22 cellular contexts compared by ENCODE assay signal in genomic region chr2:44932564-44933392, GRCh38. TPM values are rescaled to one million over a fixed set of nuclear protein-coding genes. Genes with fewer than 3 reads are reported as not detected.
DNase-seq lines count a peak whose midpoint lies in the region; ATAC-seq, FAIRE-seq and TF ChIP-seq lines count a peak whose summit lies in the region.
"Had no signal": no experiment of that assay in that cellular context is flagged by ENCODE, and none has a peak within 500 bp of the region (broad histone marks: within the 10 kb centered on the region; RNA-seq: fewer than 3 reads in every experiment).

No MANE protein-coding gene starts in this region.

- H3K4me3 ChIP-seq in astrocyte (ENCODE audit: insufficient read depth, low read depth, low read length) (no peak overlapping the region), ascending aorta (no peak overlapping the region), MG63 (no peak overlapping the region)
- H3K4me3 ChIP-seq: dorsolateral prefrontal cortex, tibial artery had no signal

- H3K9ac ChIP-seq in astrocyte (ENCODE audit: low read length): no peak overlapping the region
- H3K9ac ChIP-seq: SK-N-SH had no signal

- peaks cover 9% of the 10 kb centered on the region for H4K20me1 ChIP-seq in astrocyte (ENCODE audit: insufficient read depth, low read length)

- no peaks in the 10 kb centered on the region for H3K4me1 ChIP-seq in astrocyte (ENCODE audit: insufficient read depth, low read length)
- H3K4me1 ChIP-seq in ascending aorta: peaks cover 5 to 24% of the 10 kb centered on the region in 2 donors

- no peaks in the 10 kb centered on the region for H3K79me2 ChIP-seq in astrocyte (ENCODE audit: insufficient read depth, low read length)

- H3K36me3 Mint-ChIP-seq in astrocyte (ENCODE audit: low read depth, unreplicated experiment) (no peaks in the 10 kb centered on the region), naive B cell (peaks cover 0 to 7% of the 10 kb centered on the region in 2 donors), type B pancreatic cell (no peaks in the 10 kb centered on the region)
- no peaks in the 10 kb centered on the region for H3K36me3 Mint-ChIP-seq in activated CD4-positive, alpha-beta memory T cell treated with anti-CD3 and anti-CD28 coated beads for 36 hours
- H3K36me3 Mint-ChIP-seq: activated naive CD4-positive, alpha-beta T cell treated with anti-CD3 and anti-CD28 coated beads, Interleukin-2, amount 50 U/mL, for 24 hours had no signal

- ATAC-seq in left cardiac atrium (no peak), naive B cell (ENCODE audit: low read depth in 2 of 2) (no peak)
- ATAC-seq: esophagus mucosa, Panc1 had no signal

- DNase-seq in cardiac septum (ENCODE audit: low spot score) (peak; percentile 75), left cardiac atrium (no peak), astrocyte (ENCODE audit: low read depth) (no peak), naive B cell (no peak), type B pancreatic cell (ENCODE audit: extremely low spot score, unreplicated experiment) (no peak), ascending aorta (ENCODE audit: low spot score in 2 of 2) (no peak), MG63 (no peak)
- no peak for DNase-seq in activated CD4-positive, alpha-beta memory T cell treated with anti-CD3 and anti-CD28 coated beads for 36 hours
- DNase-seq: ACHN; activated CD4-positive, alpha-beta T cell treated with anti-CD3 and anti-CD28 coated beads for 48 hours; DMS 273 treated with DMSO at 0.1 percent for 48 hours; NCI-H1436 treated with DMSO at 0.1 percent for 48 hours; NCI-H774; stimulated activated CD4-positive, alpha-beta T cell treated with anti-CD3 and anti-CD28 coated beads, Interleukin-12 subunit alpha, Interleukin-12 subunit beta, amount 100 ng/mL, for 4 hours had no signal

- H3K27ac ChIP-seq in astrocyte (ENCODE audit: low read depth, low read length) (no peak overlapping the region), ascending aorta (no peak overlapping the region)
- H3K27ac ChIP-seq: dorsolateral prefrontal cortex, tibial artery had no signal

- CTCF ChIA-PET in activated CD4-positive, alpha-beta memory T cell treated with anti-CD3 and anti-CD28 coated beads for 36 hours (lab: Charles Lee): interaction anchor here (1.0 to 2.6 kb wide), 2 partner anchors 22 to 453 kb away, joined by 4 to 11 read pairs; no protein-coding TSS in a partner anchor

- H3K36me3 ChIP-seq in astrocyte (ENCODE audit: insufficient read depth, low read length): no peaks in the 10 kb centered on the region
- H3K36me3 ChIP-seq in ascending aorta: no peaks in the 10 kb centered on the region
- no peaks in the 10 kb centered on the region for H3K36me3 ChIP-seq in MG63
- H3K36me3 ChIP-seq: tibial artery had no signal

- peaks cover 17% of the 10 kb centered on the region for H3K9me3 Mint-ChIP-seq in astrocyte (ENCODE audit: unreplicated experiment)
- peaks cover 0 to 21% (median 7%) of the 10 kb centered on the region in 7 donors for H3K9me3 Mint-ChIP-seq in naive B cell
- H3K9me3 Mint-ChIP-seq in type B pancreatic cell: no peaks in the 10 kb centered on the region
- H3K9me3 Mint-ChIP-seq in activated CD4-positive, alpha-beta memory T cell treated with anti-CD3 and anti-CD28 coated beads for 36 hours: no peaks in the 10 kb centered on the region
- H3K9me3 Mint-ChIP-seq: activated naive CD4-positive, alpha-beta T cell treated with anti-CD3 and anti-CD28 coated beads, Interleukin-2, amount 50 U/mL, for 24 hours had no signal

- POLR2A ChIA-PET in activated CD4-positive, alpha-beta memory T cell treated with anti-CD3 and anti-CD28 coated beads for 36 hours (lab: Charles Lee): no interaction called here

- H3K27me3 Mint-ChIP-seq in astrocyte (ENCODE audit: low read depth, unreplicated experiment): peaks cover 78% of the 10 kb centered on the region
- H3K27me3 Mint-ChIP-seq in naive B cell: peaks cover 60 to 84% (median 81%) of the 10 kb centered on the region in 3 donors
- peaks cover 89% of the 10 kb centered on the region for H3K27me3 Mint-ChIP-seq in type B pancreatic cell
- H3K27me3 Mint-ChIP-seq in activated CD4-positive, alpha-beta memory T cell treated with anti-CD3 and anti-CD28 coated beads for 36 hours: peaks cover 70% of the 10 kb centered on the region

- H3K27me3 ChIP-seq in astrocyte (ENCODE audit: insufficient read depth, low read length) (peaks cover 84% of the 10 kb centered on the region), ascending aorta (peaks cover 26% of the 10 kb centered on the region), MG63 (peaks cover 13% of the 10 kb centered on the region)

- peak overlapping the region; percentile 26 for H2AFZ ChIP-seq in astrocyte (ENCODE audit: low read depth, low read length)

- H3K4me1 Mint-ChIP-seq in astrocyte (ENCODE audit: low read depth, unreplicated experiment) (peaks cover 2% of the 10 kb centered on the region), naive B cell (peaks cover 44 to 74% (median 61%) of the 10 kb centered on the region in 3 donors), type B pancreatic cell (ENCODE audit: unreplicated experiment) (peaks cover 12% of the 10 kb centered on the region)
- H3K4me1 Mint-ChIP-seq in activated CD4-positive, alpha-beta memory T cell treated with anti-CD3 and anti-CD28 coated beads for 36 hours (ENCODE audit: low read depth): peaks cover 19% of the 10 kb centered on the region

- no peak for FAIRE-seq in astrocyte (lab: Jason Lieb, UNC)

- TF ChIP-seq CTCF in astrocyte (IDR thresholded peaks at IDR 0.05; ENCODE audit: insufficient read depth, low read depth, low read length) (no peak), type B pancreatic cell (conservative IDR thresholded peaks at IDR 0.05) (no peak), ascending aorta (IDR thresholded peaks at IDR 0.05) (no peak)

- H3K9me3 ChIP-seq in astrocyte (ENCODE audit: insufficient read depth, low read depth, low read length) (no peaks in the 10 kb centered on the region), ascending aorta (no peaks in the 10 kb centered on the region), MG63 (no peaks in the 10 kb centered on the region)
- H3K9me3 ChIP-seq: SK-N-SH, tibial artery had no signal

- intact Hi-C loops in cardiac septum (cut with DNase I) (no loop called here), left cardiac atrium (cut with DNase I) (no loop called here), ascending aorta (cut with DNase I) (no loop called here)
- intact Hi-C loops in activated CD4-positive, alpha-beta memory T cell treated with anti-CD3 and anti-CD28 coated beads for 36 hours (cut with micrococcal nuclease): loop anchor here (5.0 kb wide), 1 partner anchor 130 kb away; no protein-coding TSS in a partner anchor

- H3K4me2 ChIP-seq in astrocyte (ENCODE audit: low read length): peak overlapping the region; percentile 22
- H3K4me2 ChIP-seq: SK-N-SH had no signal

- H3K4me3 Mint-ChIP-seq in astrocyte (ENCODE audit: unreplicated experiment) (no peak overlapping the region), naive B cell (peak overlapping the region in 7 of 8 donors; percentile 2 to 84 (median 68)), type B pancreatic cell (peak overlapping the region; percentile 11)
- H3K4me3 Mint-ChIP-seq in activated CD4-positive, alpha-beta memory T cell treated with anti-CD3 and anti-CD28 coated beads for 36 hours: no peak overlapping the region
- H3K4me3 Mint-ChIP-seq: activated naive CD4-positive, alpha-beta T cell treated with anti-CD3 and anti-CD28 coated beads, Interleukin-2, amount 50 U/mL, for 24 hours had no signal

- H3K27ac Mint-ChIP-seq in astrocyte (ENCODE audit: unreplicated experiment) (no peak overlapping the region), naive B cell (peak overlapping the region in 5 of 6 donors; percentile 51 to 95 (median 90)), type B pancreatic cell (no peak overlapping the region)
- H3K27ac Mint-ChIP-seq in activated CD4-positive, alpha-beta memory T cell treated with anti-CD3 and anti-CD28 coated beads for 36 hours: no peak overlapping the region
- H3K27ac Mint-ChIP-seq: activated naive CD4-positive, alpha-beta T cell treated with anti-CD3 and anti-CD28 coated beads, Interleukin-2, amount 50 U/mL, for 24 hours had no signal

RNA-seq across cellular contexts. Expression of gene SIX3, which starts 8.7 kb away (rescaled TPM):
- total RNA-seq in cardiac septum (not detected), left cardiac atrium (not detected), astrocyte (0.48 and 1.7 TPM in 2 replicates), type B pancreatic cell (ENCODE audit: low replicate concordance) (0.68 TPM in 1 of 2 replicates, not detected in the other), ascending aorta (not detected)
- polyA plus RNA-seq in naive B cell (ENCODE audit: low read depth in 6 of 6): not detected
- total RNA-seq in activated CD4-positive, alpha-beta memory T cell treated with anti-CD3 and anti-CD28 coated beads for 36 hours: not detected
- not detected in 2 replicates for total RNA-seq in MG63 (2014; rRNA removed; shearing (Covaris generic); ENCODE audit: low replicate concordance)
- total RNA-seq: esophagus mucosa, HT1080, lung microvascular endothelial cell had no signal

Comparison
In these comparisons a context has a peak if more than half of its experiments do, and no peak if none do; other contexts are left out.
1. H3K27ac Mint-ChIP-seq: peak in naive B cell (5 of 6); none in astrocyte (single experiment), type B pancreatic cell (single experiment) and activated CD4-positive, alpha-beta memory T cell treated with anti-CD3 and anti-CD28 coated beads for 36 hours (single experiment).
2. H3K4me3 Mint-ChIP-seq: peak in naive B cell (7 of 8) and type B pancreatic cell (single experiment); none in astrocyte (single experiment) and activated CD4-positive, alpha-beta memory T cell treated with anti-CD3 and anti-CD28 coated beads for 36 hours (single experiment).